ENCODE assay signal across 8 cellular contexts in the genomic region with DNA sequence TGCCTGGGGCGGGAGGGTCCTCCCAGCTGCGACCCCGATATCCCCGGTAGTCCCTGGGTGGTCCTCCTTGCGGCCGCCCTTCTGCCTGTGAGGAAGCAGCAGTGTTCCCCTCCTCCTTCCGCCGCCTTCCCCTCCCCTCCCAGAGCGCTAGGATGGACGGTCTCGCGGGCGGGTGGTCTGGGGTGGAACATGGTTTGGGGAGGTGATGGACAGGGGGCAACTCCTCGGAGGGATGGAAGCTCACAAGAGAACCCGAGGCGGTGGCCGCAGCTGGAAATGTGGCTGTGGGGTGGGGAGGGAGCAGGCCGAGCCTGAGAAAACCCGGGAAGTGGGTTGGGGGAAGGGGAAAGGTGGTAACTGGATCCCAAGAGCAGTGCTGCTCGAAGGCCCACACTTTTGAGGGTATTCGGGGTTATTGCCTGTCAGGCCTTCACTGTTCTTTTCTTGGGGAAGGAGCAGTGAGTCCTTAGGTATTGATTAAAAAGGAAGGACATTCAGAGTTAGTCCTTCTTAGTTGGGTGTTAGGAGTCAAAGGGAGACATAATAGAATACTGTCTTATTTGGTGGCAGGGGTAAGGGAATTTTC. TPM values are rescaled to one million over a fixed set of nuclear protein-coding genes. Genes with fewer than 3 reads are reported as not detected.
DNase-seq lines count a peak whose midpoint lies in the region; ATAC-seq, FAIRE-seq and TF ChIP-seq lines count a peak whose summit lies in the region.

No MANE protein-coding gene starts in this region.

- H2AFZ ChIP-seq in ACC112 (ENCODE audit: low read length, unreplicated experiment) = peak overlapping the region; percentile 36
- peak overlapping the region; percentile 88 for H2AFZ ChIP-seq in PC-3 (ENCODE audit: low read length)
- peak overlapping the region; percentile 93 for H2AFZ ChIP-seq in GM12878 (ENCODE audit: control insufficient read depth, low read depth, low read length)

- TF ChIP-seq CTCF in PC-3 (conservative IDR thresholded peaks at IDR 0.05; ENCODE audit: low read depth, low read length) (no peak), GM12878 (IDR thresholded peaks at IDR 0.05 in 2 of 3, conservative IDR thresholded peaks at IDR 0.05 in 1 of 3; ENCODE audit: control insufficient read depth in 2 of 3, extremely low read depth in 1 of 3, insufficient read depth in 1 of 3, low read depth in 3 of 3, low read length in 3 of 3) (no peak)

- H3K4me2 ChIP-seq in PC-3 (ENCODE audit: low read length) (peak overlapping the region; percentile 94), GM12878 (ENCODE audit: control insufficient read depth, insufficient read depth) (peak overlapping the region; percentile 87), skeletal muscle satellite cell (ENCODE audit: low read length) (peak overlapping the region; percentile 85)

- H3K9ac ChIP-seq in PC-3 (ENCODE audit: low read length) = peak overlapping the region; percentile 98
- H3K9ac ChIP-seq in GM12878 (ENCODE audit: control insufficient read depth, insufficient read depth, low read length) = peak overlapping the region; percentile 94
- peak overlapping the region; percentile 98 for H3K9ac ChIP-seq in iPS-18a (ENCODE audit: low read length)
- peak overlapping the region; percentile 99 for H3K9ac ChIP-seq in skeletal muscle satellite cell (ENCODE audit: low read depth, low read length)

- POLR2A ChIA-PET in PC-3 (lab: Charles Lee; ENCODE audit: unreplicated experiment) (interaction anchor here (0.6 kb wide), 2 partner anchors 10 to 150 kb away, joined by 3 to 17 read pairs; no protein-coding TSS in a partner anchor), GM12878 (lab: Charles Lee) (interaction anchor here (0.6 to 1.8 kb wide), 8 partner anchors 9 to 277 kb away, joined by 3 to 12 read pairs (median 5); no protein-coding TSS in a partner anchor)

- TF ChIP-seq POLR2A in GM12878 (IDR thresholded peaks at IDR 0.05; ENCODE audit: low read depth, low read length) = no peak

- no peaks in the 10 kb centered on the region for H3K27me3 ChIP-seq in ACC112 (ENCODE audit: insufficient read depth, low read length)
- no peaks in the 10 kb centered on the region for H3K27me3 ChIP-seq in PC-3 (ENCODE audit: low read length)
- no peaks in the 10 kb centered on the region for H3K27me3 ChIP-seq in GM12878 (replicated peaks in 1 of 2; ENCODE audit: control insufficient read depth in 2 of 2, insufficient read depth in 2 of 2, low read length in 1 of 2)
- no peaks in the 10 kb centered on the region for H3K27me3 ChIP-seq in iPS-18a (ENCODE audit: control insufficient read depth, insufficient read depth, low read length)
- no peaks in the 10 kb centered on the region for H3K27me3 ChIP-seq in skeletal muscle satellite cell (ENCODE audit: control insufficient read depth, insufficient read depth, low read length)

- no peaks in the 10 kb centered on the region for H3F3A ChIP-seq in PC-3 (ENCODE audit: low read length, unreplicated experiment)

- CTCF ChIA-PET in PC-3 (lab: Charles Lee) (no interaction called here), GM12878 (lab: Yijun Ruan, JAX) (interaction anchor here (0.8 to 5.9 kb wide), 7 partner anchors 10 to 276 kb away, joined by 3 to 30 read pairs (median 3); no protein-coding TSS in a partner anchor)

- peak; percentile 27 for DNase-seq in PC-3
- DNase-seq in GM12878 (ENCODE audit: low read depth, low spot score) = no peak
- no peak for DNase-seq in NCI-H128 (lab: John Stamatoyannopoulos, UW; ENCODE audit: unreplicated experiment)

- RAD21 ChIA-PET in GM12878 (lab: Charles Lee; ENCODE audit: unreplicated experiment) = interaction anchor here (0.8 to 3.6 kb wide), 20 partner anchors 8 to 357 kb away, joined by 3 to 16 read pairs (median 4); a partner anchor contains a TSS

- intact Hi-C loops in PC-3 (cut with micrococcal nuclease) = loop anchor here (5.0 to 10.0 kb wide), 2 partner anchors 126 to 279 kb away; a partner anchor contains a TSS
- intact Hi-C loops in GM12878 (cut with micrococcal nuclease; ENCODE audit: unreplicated experiment) = loop anchor here (1.0 to 10.0 kb wide), 4 partner anchors 64 to 278 kb away; no protein-coding TSS in a partner anchor

- H4K20me1 ChIP-seq in PC-3 (ENCODE audit: low read length) (peaks cover 31% of the 10 kb centered on the region), GM12878 (ENCODE audit: control insufficient read depth, insufficient read depth) (0 out of 2 replicates have a peak, but pooled peaks cover 4% of the 10 kb centered on the region)

- H3K9me3 ChIP-seq in PC-3 (ENCODE audit: low read length) (no peaks in the 10 kb centered on the region), GM12878 (replicated peaks; ENCODE audit: control insufficient read depth, insufficient read depth, low read length) (no peaks in the 10 kb centered on the region), iPS-18a (ENCODE audit: control insufficient read depth, low read depth, low read length) (no peaks in the 10 kb centered on the region), skeletal muscle satellite cell (replicated peaks; ENCODE audit: low read length) (no peaks in the 10 kb centered on the region)

- H3K4me1 ChIP-seq in ACC112 (ENCODE audit: control insufficient read depth, insufficient read depth, low read length, unreplicated experiment) (peaks cover 13% of the 10 kb centered on the region), PC-3 (ENCODE audit: insufficient read depth, low read length) (peaks cover 13% of the 10 kb centered on the region), GM12878 (ENCODE audit: control insufficient read depth, insufficient read depth, low read length) (peaks cover 4% of the 10 kb centered on the region), iPS-18a (ENCODE audit: control insufficient read depth, low read depth, low read length) (peaks cover 19% of the 10 kb centered on the region), skeletal muscle satellite cell (ENCODE audit: control insufficient read depth, insufficient read depth, low read length) (peaks cover 20% of the 10 kb centered on the region)

- BruUV-seq in PC-3 (replicated peaks; lab: Mats Ljungman, UMichigan) (TSS peak; percentile 69), GM12878 (replicated peaks; lab: Mats Ljungman, UMichigan) (TSS peak; percentile 78)

- no peaks in the 10 kb centered on the region for H3K36me3 ChIP-seq in ACC112 (ENCODE audit: insufficient read depth, low read length)
- H3K36me3 ChIP-seq in PC-3 (ENCODE audit: low read depth, low read length) = peaks cover 6% of the 10 kb centered on the region; the same call in 1 of the 2 replicates
- peaks cover 2 to 7% of the 10 kb centered on the region in 2 experiments; a peak in 3 of 4 replicates for H3K36me3 ChIP-seq in GM12878 (ENCODE audit: control insufficient read depth in 2 of 2, insufficient read depth in 2 of 2, low read length in 1 of 2)
- peaks cover 7% of the 10 kb centered on the region for H3K36me3 ChIP-seq in iPS-18a (ENCODE audit: control insufficient read depth, low read depth, low read length)
- peaks cover 12% of the 10 kb centered on the region for H3K36me3 ChIP-seq in skeletal muscle satellite cell (ENCODE audit: insufficient read depth, low read length)

- no peak for TF ChIP-seq RAD21 in GM12878 (IDR thresholded peaks at IDR 0.05; ENCODE audit: insufficient read depth, low read depth, low read length)

- no peaks in the 10 kb centered on the region for H3K9me2 ChIP-seq in PC-3 (replicated peaks; ENCODE audit: low read length)

- in situ Hi-C loops in GM12878 (cut with MboI) = no loop called here

- FAIRE-seq in GM12878 (lab: Jason Lieb, UNC) = no peak

- H3K27ac ChIP-seq in ACC112 (ENCODE audit: low read depth, low read length) (peak overlapping the region; percentile 87), PC-3 (ENCODE audit: low read length) (peak overlapping the region; percentile 83), GM12878 (ENCODE audit: control insufficient read depth, insufficient read depth) (peak overlapping the region; percentile 92), iPS-18a (ENCODE audit: low read length) (peak overlapping the region; percentile 96)

- SMC1A ChIA-PET in GM12878 (lab: Charles Lee; ENCODE audit: uncharacterized antibody, unreplicated experiment) = interaction anchor here (0.6 to 2.2 kb wide), 12 partner anchors 10 to 277 kb away, joined by 3 to 11 read pairs (median 4); no protein-coding TSS in a partner anchor

- ATAC-seq in GM18502 (IDR thresholded peaks at IDR 0.05; ENCODE audit: poor library complexity, unreplicated experiment) (peak; percentile 20), HG03103 (IDR thresholded peaks at IDR 0.05; ENCODE audit: low read depth, unreplicated experiment) (peak; percentile 18), PC-3 (peak; percentile 41), GM12878 (peak; percentile 53)

- peaks cover 53% of the 10 kb centered on the region for H3K79me2 ChIP-seq in ACC112 (ENCODE audit: control insufficient read depth, insufficient read depth, low read length, unreplicated experiment)
- H3K79me2 ChIP-seq in PC-3 (ENCODE audit: low read length) = peaks cover 56% of the 10 kb centered on the region
- peaks cover 58% of the 10 kb centered on the region for H3K79me2 ChIP-seq in GM12878 (ENCODE audit: control insufficient read depth, insufficient read depth, low read length)

- WGBS in GM12878 (ENCODE audit: insufficient coverage, insufficient replicate concordance, low lambda C conversion rate, missing lambda C conversion rate) = 0% methylated on average over 14 of the region's 21 CpGs

- H3K4me3 ChIP-seq in ACC112 (ENCODE audit: low read depth, low read length) (peak overlapping the region; percentile 88), PC-3 (ENCODE audit: low read length) (peak overlapping the region; percentile 99), GM12878 (peak overlapping the region; percentile 96), iPS-18a (ENCODE audit: low read length) (peak overlapping the region; percentile 94), skeletal muscle satellite cell (ENCODE audit: low read length) (peak overlapping the region; percentile 98)

- no peak for TF ChIP-seq EP300 in GM12878 (IDR thresholded peaks at IDR 0.05; ENCODE audit: borderline replicate concordance in 1 of 2, control insufficient read depth in 1 of 2, low read depth in 2 of 2, low read length in 2 of 2)

RNA-seq across cellular contexts. Expression of a gene that starts 0.6 kb away (rescaled TPM):
- total RNA-seq in PC-3 (2014; rRNA removed) = 30.1 and 38.9 TPM in 2 replicates
- 34.6 and 36.7 TPM in 2 replicates for total RNA-seq in GM12878 (2013; cell fraction: nucleolus; rRNA removed)
- total RNA-seq in GM12878 (2014; rRNA removed) = 20.5 and 22.5 TPM in 2 replicates
- 17.0 and 20.0 TPM in 2 replicates for total RNA-seq in GM12878 (2014; rRNA removed; fragmentation: Illumina TruSeq; extraction: Trizol)
- 71.4 and 78.5 TPM in 2 replicates for total RNA-seq in GM12878 (2021)
- polyA plus RNA-seq in GM12878 (2011; ENCODE audit: low read depth) = 47.3 TPM
- 111 and 158 TPM in 2 replicates for polyA plus RNA-seq in GM12878 (2011; rRNA removed)
- polyA plus RNA-seq in GM12878 (2011; cell fraction: cytosol; rRNA removed) = 50.9 and 51.8 TPM in 2 replicates
- polyA plus RNA-seq in GM12878 (2011; cell fraction: nucleus; rRNA removed) = 18.6 and 26.0 TPM in 2 replicates
- polyA plus RNA-seq in GM12878 (2012) = 83.2 and 83.3 TPM in 2 replicates
- polyA plus RNA-seq in GM12878 (2014; fragmentation: Illumina TruSeq; extraction: Trizol) = 55.4 and 67.2 TPM in 2 replicates
- polyA plus RNA-seq in GM12878 (2014; fragmentation: Nextera tagmentation; extraction: Ambion mirVana) = 10 to 100 TPM; 54.3 to 96.4 TPM
- polyA plus RNA-seq in GM12878 (2014; rRNA removed) = 79.6 and 102 TPM in 2 replicates
- polyA plus RNA-seq in GM12878 (2016; fragmentation: Nextera tagmentation; extraction: Ambion mirVana) = 100 to 1,000 TPM; 113 to 141 TPM
- 23.8 and 35.3 TPM in 2 replicates for polyA minus RNA-seq in GM12878 (2011; rRNA and poly(A)+ RNA removed)
- 14.8 and 20.2 TPM in 2 replicates for polyA minus RNA-seq in GM12878 (2011; cell fraction: cytosol; rRNA and poly(A)+ RNA removed)
- 5.4 and 15.5 TPM in 2 replicates for polyA minus RNA-seq in GM12878 (2011; cell fraction: nucleus; rRNA and poly(A)+ RNA removed)
- total RNA-seq in skeletal muscle satellite cell (2012; rRNA removed) = 16.0 and 19.9 TPM in 2 replicates

RNA-seq across cellular contexts. Expression of a gene that starts 59.9 kb away (rescaled TPM):
- 3.3 and 4.8 TPM in 2 replicates for total RNA-seq in PC-3 (2014; rRNA removed)
- 18.3 and 21.1 TPM in 2 replicates for total RNA-seq in GM12878 (2013; cell fraction: nucleolus; rRNA removed)
- total RNA-seq in GM12878 (2014; rRNA removed) = 125 and 226 TPM in 2 replicates
- 184 and 186 TPM in 2 replicates for total RNA-seq in GM12878 (2014; rRNA removed; fragmentation: Illumina TruSeq; extraction: Trizol)
- total RNA-seq in GM12878 (2021) = 182 and 190 TPM in 2 replicates
- polyA plus RNA-seq in GM12878 (2011; ENCODE audit: low read depth) = 31.2 TPM
- 475 and 622 TPM in 2 replicates for polyA plus RNA-seq in GM12878 (2011; rRNA removed)
- polyA plus RNA-seq in GM12878 (2011; cell fraction: cytosol; rRNA removed) = 192 and 213 TPM in 2 replicates
- 94.6 and 109 TPM in 2 replicates for polyA plus RNA-seq in GM12878 (2011; cell fraction: nucleus; rRNA removed)
- polyA plus RNA-seq in GM12878 (2012) = 72.3 and 88.3 TPM in 2 replicates
- polyA plus RNA-seq in GM12878 (2014; fragmentation: Illumina TruSeq; extraction: Trizol) = 208 and 257 TPM in 2 replicates
- 100 to 1,000 TPM; 585 to 671 TPM for polyA plus RNA-seq in GM12878 (2014; fragmentation: Nextera tagmentation; extraction: Ambion mirVana)
- polyA plus RNA-seq in GM12878 (2014; rRNA removed) = 92.3 and 161 TPM in 2 replicates
- 100 to 1,000 TPM; 144 to 173 TPM for polyA plus RNA-seq in GM12878 (2016; fragmentation: Nextera tagmentation; extraction: Ambion mirVana)
- 420 and 536 TPM in 2 replicates for polyA minus RNA-seq in GM12878 (2011; rRNA and poly(A)+ RNA removed)
- 87.4 and 119 TPM in 2 replicates for polyA minus RNA-seq in GM12878 (2011; cell fraction: cytosol; rRNA and poly(A)+ RNA removed)
- 10.2 and 13.1 TPM in 2 replicates for polyA minus RNA-seq in GM12878 (2011; cell fraction: nucleus; rRNA and poly(A)+ RNA removed)
- total RNA-seq in skeletal muscle satellite cell (2012; rRNA removed) = 42.1 and 43.9 TPM in 2 replicates

Comparison
In these comparisons a context has a peak if more than half of its experiments do, and no peak if none do; other contexts are left out.
1. H2AFZ ChIP-seq: peak in every context shown above with its lines; median percentile 93 in GM12878; 88 in PC-3; 36 in ACC112.